Comparison of ENCODE assay signal across 7 cellular contexts in the genomic region with DNA sequence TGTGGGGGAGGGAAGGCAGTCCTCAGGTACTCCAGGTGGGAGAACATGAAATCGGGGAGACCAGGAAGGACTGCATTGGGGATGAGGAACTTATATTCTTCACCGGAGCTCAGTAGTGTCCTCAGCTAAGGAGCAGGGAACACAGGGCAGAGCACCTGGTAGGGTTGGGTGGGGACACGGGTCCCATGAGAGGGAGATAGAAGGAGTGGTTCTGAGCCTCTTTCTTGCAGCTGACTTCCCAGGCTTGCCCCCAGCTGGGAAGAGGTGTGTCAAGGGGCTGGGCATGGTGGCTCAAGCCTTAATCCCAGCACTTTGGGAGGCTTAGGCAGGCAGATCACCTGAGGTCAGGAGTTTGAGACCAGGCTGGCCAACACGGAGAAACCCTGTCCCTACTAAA. TPM values are rescaled to one million over a fixed set of nuclear protein-coding genes. Genes with fewer than 3 reads are reported as not detected.
DNase-seq lines count a peak whose midpoint lies in the region; ATAC-seq and TF ChIP-seq lines count a peak whose summit lies in the region.

No MANE protein-coding gene starts in this region.

- peaks cover 0 to 84% of the 10 kb centered on the region in 2 donors for H3K4me1 ChIP-seq in right atrium auricular region
- H3K4me1 ChIP-seq in spleen = peaks cover 56 to 97% (median 84%) of the 10 kb centered on the region in 6 donors

- peaks cover 70% of the 10 kb centered on the region for H3K4me1 Mint-ChIP-seq in HFFc6 (ENCODE audit: low read depth)
- peaks cover 52% of the 10 kb centered on the region for H3K4me1 Mint-ChIP-seq in activated CD8-positive, alpha-beta T cell treated with anti-CD3 and anti-CD28 coated beads for 36 hours (ENCODE audit: low read depth)

- DNase-seq in HFFc6 (no peak), right atrium auricular region (ENCODE audit: low spot score) (no peak), spleen (peak; percentile 74), left lobe of liver (ENCODE audit: low spot score) (no peak), NCI-H1694 treated with DMSO at 0.1 percent for 48 hours (lab: John Stamatoyannopoulos, UW) (no peak), AG08396 (ENCODE audit: low spot score) (no peak)
- DNase-seq in activated CD8-positive, alpha-beta T cell treated with anti-CD3 and anti-CD28 coated beads for 36 hours = no peak

- CTCF ChIA-PET in activated CD8-positive, alpha-beta T cell treated with anti-CD3 and anti-CD28 coated beads for 36 hours (lab: Charles Lee) = interaction anchor here (1.0 to 2.6 kb wide), 8 partner anchors 18 to 236 kb away, joined by 3 to 13 read pairs (median 4); partner anchors contain the start of genes ATP6V0D1, PLEKHG4 and TMEM208

- intact Hi-C loops in activated CD8-positive, alpha-beta T cell treated with anti-CD3 and anti-CD28 coated beads for 36 hours (cut with micrococcal nuclease) = loop anchor here (2.0 kb wide), 1 partner anchor 52 kb away; the partner anchor contains the start of gene E2F4
- intact Hi-C loops in spleen (cut with DNase I; ENCODE audit: low total_unique reads) = no loop called here

- 31 to 48% (median 39%) methylated on average over 4 of the region's 4 CpGs for WGBS in spleen, 5 donors

- ATAC-seq in activated CD8-positive, alpha-beta T cell treated with anti-CD3 and anti-CD28 coated beads for 36 hours = no peak
- ATAC-seq in left lobe of liver = no peak

- H3K9me3 ChIP-seq in right atrium auricular region (no peaks in the 10 kb centered on the region), spleen (no peaks in the 10 kb centered on the region)

- TF ChIP-seq CTCF in HFFc6 (IDR thresholded peaks at IDR 0.05) (no peak), right atrium auricular region (IDR thresholded peaks at IDR 0.05) (no peak), spleen (IDR thresholded peaks at IDR 0.05 in 8 of 11, conservative IDR thresholded peaks at IDR 0.05 in 3 of 11) (no peak)
- no peak for TF ChIP-seq CTCF in activated CD8-positive, alpha-beta T cell treated with anti-CD3 and anti-CD28 coated beads for 36 hours (IDR thresholded peaks at IDR 0.05)

- peaks cover 2% of the 10 kb centered on the region for H3K27me3 Mint-ChIP-seq in HFFc6 (ENCODE audit: insufficient read depth)
- H3K27me3 Mint-ChIP-seq in activated CD8-positive, alpha-beta T cell treated with anti-CD3 and anti-CD28 coated beads for 36 hours = no peaks in the 10 kb centered on the region

- H3K36me3 ChIP-seq in right atrium auricular region (no peaks in the 10 kb centered on the region), spleen (peaks cover 0 to 29% (median 1%) of the 10 kb centered on the region in 6 donors)

- no peaks in the 10 kb centered on the region for H3K9me3 Mint-ChIP-seq in HFFc6
- H3K9me3 Mint-ChIP-seq in activated CD8-positive, alpha-beta T cell treated with anti-CD3 and anti-CD28 coated beads for 36 hours = no peaks in the 10 kb centered on the region

- H3K4me3 Mint-ChIP-seq in HFFc6 = peak overlapping the region; percentile 89
- peak overlapping the region; percentile 89 for H3K4me3 Mint-ChIP-seq in activated CD8-positive, alpha-beta T cell treated with anti-CD3 and anti-CD28 coated beads for 36 hours

- POLR2A ChIA-PET in activated CD8-positive, alpha-beta T cell treated with anti-CD3 and anti-CD28 coated beads for 36 hours (lab: Charles Lee) = interaction anchor here (0.6 to 10.0 kb wide), 6 partner anchors 15 to 83 kb away, joined by 3 to 123 read pairs (median 4); partner anchors contain the start of gene TMEM208

- H3K27me3 ChIP-seq in right atrium auricular region (no peaks in the 10 kb centered on the region), spleen (replicated peaks in 1 of 7) (peaks cover 0 to 23% (median 7%) of the 10 kb centered on the region in 7 donors)

- H3K27ac Mint-ChIP-seq in HFFc6 = peak overlapping the region; percentile 97
- peak overlapping the region; percentile 87 for H3K27ac Mint-ChIP-seq in activated CD8-positive, alpha-beta T cell treated with anti-CD3 and anti-CD28 coated beads for 36 hours

- H3K27ac ChIP-seq in right atrium auricular region (peak overlapping the region; percentile 94 to 95), spleen (peak overlapping the region; percentile 89 to 96 (median 92))

- H3K4me3 ChIP-seq in right atrium auricular region = peak overlapping the region; percentile 83 to 94
- peak overlapping the region; percentile 65 to 95 (median 93) for H3K4me3 ChIP-seq in spleen

- no peak for TF ChIP-seq POLR2A in spleen (IDR thresholded peaks at IDR 0.05)

- no peaks in the 10 kb centered on the region; the same call in 1 of the 2 replicates for H3K36me3 Mint-ChIP-seq in HFFc6 (ENCODE audit: low read depth)
- H3K36me3 Mint-ChIP-seq in activated CD8-positive, alpha-beta T cell treated with anti-CD3 and anti-CD28 coated beads for 36 hours (ENCODE audit: low read depth) = peaks cover 2% of the 10 kb centered on the region

RNA-seq across cellular contexts. Expression of gene FHOD1, which starts 2.1 kb away (rescaled TPM):
- total RNA-seq in HFFc6 (2021; fragmentation: NEBNext Ultra II Directional; extraction: Animal tissue kit (Norgen Biotek cat#: 25700)) = 10 to 100 TPM; 46.3 to 55.9 (median 51.1) TPM
- 100 to 1,000 TPM; 102 to 105 TPM for total RNA-seq in activated CD8-positive, alpha-beta T cell treated with anti-CD3 and anti-CD28 coated beads for 36 hours
- total RNA-seq in right atrium auricular region (10 to 100 TPM in 1 of 2 donors, 1 to 10 TPM in 1; 5.3 to 11.6 TPM), spleen (100 to 1,000 TPM in 6 of 7 donors, 10 to 100 TPM in 1; 97.3 to 304 (median 145) TPM), left lobe of liver (5.9 TPM)
- polyA plus RNA-seq in spleen = 100 to 1,000 TPM in 2 of 3 donors, 10 to 100 TPM in 1; 45.6 to 193 (median 149) TPM

RNA-seq across cellular contexts. Expression of gene SLC9A5, which starts 3.6 kb away (rescaled TPM):
- 1 to 10 TPM; 3.3 to 4.2 (median 3.7) TPM for total RNA-seq in HFFc6 (2021; fragmentation: NEBNext Ultra II Directional; extraction: Animal tissue kit (Norgen Biotek cat#: 25700))
- 1 to 10 TPM; 7.7 to 8.1 TPM for total RNA-seq in activated CD8-positive, alpha-beta T cell treated with anti-CD3 and anti-CD28 coated beads for 36 hours
- total RNA-seq in right atrium auricular region (1 to 10 TPM; 1.5 to 2.4 TPM), spleen (10 to 100 TPM in 5 of 7 donors, 1 to 10 TPM in 2; 8.1 to 26.8 (median 13.5) TPM), left lobe of liver (0.30 TPM)
- 10 to 100 TPM in 2 of 3 donors, 1 to 10 TPM in 1; 6.0 to 34.1 (median 33.6) TPM for polyA plus RNA-seq in spleen

RNA-seq across cellular contexts. Expression of gene TMEM208, which starts 18.3 kb away (rescaled TPM):
- 10 to 100 TPM; 50.9 to 67.8 (median 58.4) TPM for total RNA-seq in HFFc6 (2021; fragmentation: NEBNext Ultra II Directional; extraction: Animal tissue kit (Norgen Biotek cat#: 25700))
- total RNA-seq in activated CD8-positive, alpha-beta T cell treated with anti-CD3 and anti-CD28 coated beads for 36 hours = 10 to 100 TPM; 25.7 to 30.7 TPM
- total RNA-seq in right atrium auricular region = 10 to 100 TPM; 16.9 to 27.8 TPM
- total RNA-seq in spleen = 10 to 100 TPM; 28.1 to 39.0 (median 29.3) TPM
- 10 to 100 TPM; 54.5 to 68.7 (median 65.9) TPM for polyA plus RNA-seq in spleen
- 44.9 TPM for total RNA-seq in left lobe of liver

RNA-seq across cellular contexts. Expression of gene PLEKHG4, which starts 34.1 kb away (rescaled TPM):
- 10 to 100 TPM in 5 of 6 experiments, 1 to 10 TPM in 1; 8.6 to 14.1 (median 13.0) TPM for total RNA-seq in HFFc6 (2021; fragmentation: NEBNext Ultra II Directional; extraction: Animal tissue kit (Norgen Biotek cat#: 25700))
- total RNA-seq in activated CD8-positive, alpha-beta T cell treated with anti-CD3 and anti-CD28 coated beads for 36 hours = 10 to 100 TPM; 17.3 to 20.8 TPM
- 1 to 10 TPM; 1.1 to 3.9 TPM for total RNA-seq in right atrium auricular region
- total RNA-seq in spleen = 10 to 100 TPM in 6 of 7 donors, 1 to 10 TPM in 1; 9.6 to 27.9 (median 15.2) TPM
- polyA plus RNA-seq in spleen = 10 to 100 TPM in 2 of 3 donors, 1 to 10 TPM in 1; 5.1 to 12.7 (median 11.3) TPM
- 0.20 TPM for total RNA-seq in left lobe of liver

RNA-seq across cellular contexts. Expression of gene ELMO3, which starts 46.3 kb away (rescaled TPM):
- 1 to 10 TPM in 3 of 6 experiments, under 1 TPM in 3; 0.79 to 1.3 (median 1.1) TPM for total RNA-seq in HFFc6 (2021; fragmentation: NEBNext Ultra II Directional; extraction: Animal tissue kit (Norgen Biotek cat#: 25700))
- total RNA-seq in activated CD8-positive, alpha-beta T cell treated with anti-CD3 and anti-CD28 coated beads for 36 hours = 1 to 10 TPM; 5.0 to 5.6 TPM
- total RNA-seq in right atrium auricular region (1 to 10 TPM in 1 of 2 donors, under 1 TPM in 1; 0.37 to 2.2 TPM), spleen (1 to 10 TPM; 2.8 to 4.7 (median 4.0) TPM), left lobe of liver (5.2 TPM)
- 1 to 10 TPM; 4.2 to 8.7 (median 7.0) TPM for polyA plus RNA-seq in spleen
